Comparison of ENCODE assay signal across 20 cellular contexts in the genomic region with DNA sequence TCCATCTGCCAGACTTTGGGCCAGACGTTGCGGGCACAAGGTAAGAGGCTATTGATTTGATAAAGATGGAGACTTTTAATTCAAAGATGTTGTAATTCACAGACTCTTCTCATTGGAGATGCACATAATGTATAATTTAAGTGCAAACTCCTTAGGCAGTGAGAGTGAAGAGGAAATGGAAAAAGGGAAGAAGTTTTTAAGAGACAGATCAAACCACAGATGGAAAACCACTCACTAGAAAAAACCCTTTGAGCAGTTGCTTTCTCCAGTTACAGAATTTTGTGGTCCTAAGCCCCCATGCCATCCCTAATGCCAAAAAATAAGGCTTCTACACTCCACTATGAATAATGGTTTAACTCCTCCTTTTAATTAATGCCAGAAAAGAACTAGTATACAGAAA.
"Had no signal": no experiment of that assay in that cellular context is flagged by ENCODE, and none has a peak within 500 bp of the region (broad histone marks: within the 10 kb centered on the region; RNA-seq: fewer than 3 reads in every experiment).

No MANE protein-coding gene starts in this region.

- H3K27ac ChIP-seq: heart left ventricle, sigmoid colon, uterus had no signal

- H3K4me3 ChIP-seq: heart left ventricle, sigmoid colon, smooth muscle cell, uterus had no signal

- H3K9me3 ChIP-seq: sigmoid colon, uterus had no signal

- H3K4me2 ChIP-seq: smooth muscle cell had no signal

- H3K4me1 ChIP-seq: heart left ventricle, sigmoid colon, uterus had no signal

- ATAC-seq: activated CD4-positive, alpha-beta T cell treated with anti-CD3 and anti-CD28 coated beads for 36 hours; activated naive CD4-positive, alpha-beta T cell treated with anti-CD3 and anti-CD28 coated beads, Interleukin-2, amount 50 U/mL, for 72 hours; activated T-helper 17 cell treated with anti-CD3 and anti-CD28 coated beads, Interleukin-2, amount 50 U/mL, for 72 hours; heart left ventricle; left colon; stimulated activated naive B cell treated with anti-CD40 and anti-IgM and Interleukin-4, amounts not matched to agents 10 μg/mL and 1 μg/mL and 100 μg/mL, for 72 hours had no signal

- DNase-seq: activated B cell treated with CpG ODN at 0.5 μM for 24 hours; activated CD4-positive, alpha-beta T cell treated with anti-CD3 and anti-CD28 coated beads for 36 hours; activated CD4-positive, alpha-beta T cell treated with anti-CD3 and anti-CD28 coated beads, Interleukin-2, amount 50 U/mL, for 4 hours; activated CD8-positive, alpha-beta memory T cell treated with anti-CD3 and anti-CD28 coated beads for 24 hours; activated CD8-positive, alpha-beta memory T cell treated with anti-CD3 and anti-CD28 coated beads, Interleukin-2, amount 50 U/mL, for 4 hours; activated T-cell treated with anti-CD3 and anti-CD28 coated beads, Interleukin-2, amount 50 U/mL, for 24 hours; aorta; effector CD4-positive, alpha-beta T cell; heart left ventricle; islet precursor cell; left colon; retina; sigmoid colon; stimulated activated CD4-positive, alpha-beta T cell treated with anti-CD3 and anti-CD28 coated beads, Interleukin-15, amount 100 ng/mL, for 24 hours; stimulated activated naive B cell treated with anti-CD40 and anti-IgM and Interleukin-4, amounts not matched to agents 10 μg/mL and 1 μg/mL and 100 μg/mL, for 72 hours; trophoblast cell; uterus had no signal
